ENCODE assay signal across 8 cellular contexts in the genomic region with DNA sequence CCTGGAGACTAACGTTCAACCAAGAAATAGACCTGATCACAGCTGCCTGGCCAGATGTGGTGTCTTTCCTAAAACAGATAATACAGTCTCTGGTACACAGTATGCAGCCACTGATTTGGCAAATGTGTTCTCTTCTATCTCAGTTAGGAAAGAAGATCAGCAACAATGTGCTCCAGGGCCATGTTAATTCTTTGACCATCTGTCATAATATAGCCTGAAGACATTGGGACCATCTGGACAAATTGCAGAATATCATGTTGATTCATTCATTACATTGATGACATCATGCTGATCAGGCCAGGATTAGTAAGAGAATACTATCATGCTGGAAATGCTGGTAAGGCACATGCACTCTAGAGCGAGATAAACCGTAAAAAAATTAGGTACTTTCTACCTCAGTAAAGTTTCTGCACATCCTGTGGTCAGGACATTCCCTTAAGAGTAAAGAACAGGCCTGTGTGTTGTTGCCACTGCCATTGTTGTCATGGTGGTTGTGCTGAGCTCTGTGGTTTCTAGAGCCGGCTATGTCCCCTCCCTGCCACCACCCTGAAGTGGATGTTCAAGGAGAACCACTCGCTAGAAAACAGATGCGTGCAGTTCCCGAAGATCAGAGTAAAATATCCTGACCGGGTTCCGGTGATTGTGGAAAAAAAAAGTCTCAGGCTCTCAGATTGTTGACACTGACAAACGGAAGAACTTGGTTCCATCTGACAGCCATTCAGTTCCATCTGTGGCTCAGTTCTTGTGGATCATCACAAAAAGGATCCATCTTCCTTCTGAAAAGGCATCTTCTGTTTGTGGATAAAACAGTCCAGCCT. TPM values are rescaled to one million over a fixed set of nuclear protein-coding genes. Genes with fewer than 3 reads are reported as not detected.
DNase-seq lines count a peak whose midpoint lies in the region; ATAC-seq lines count a peak whose summit lies in the region.

No MANE protein-coding gene starts in this region.

- in situ Hi-C loops in G401 (cut with HindIII; ENCODE audit: low sequenced_read_pairs), result no loop called here

- H3K27me3 ChIP-seq in effector memory CD4-positive, alpha-beta T cell (replicated peaks; ENCODE audit: control insufficient read depth, insufficient read depth, low read length, poor library complexity, severe bottlenecking), result no peaks in the 10 kb centered on the region

- ATAC-seq in GM21367 (IDR thresholded peaks at IDR 0.05; ENCODE audit: unreplicated experiment), result peak; percentile 64

- no peaks in the 10 kb centered on the region for H3K36me3 ChIP-seq in effector memory CD4-positive, alpha-beta T cell (ENCODE audit: control insufficient read depth, insufficient read depth, low read length)

- H3K27ac ChIP-seq in effector memory CD4-positive, alpha-beta T cell (ENCODE audit: insufficient read depth, low read length, poor library complexity, severe bottlenecking), result peak overlapping the region; percentile 50

- H3K4me3 ChIP-seq in effector memory CD4-positive, alpha-beta T cell (ENCODE audit: insufficient read depth, low read depth, low read length, poor library complexity, severe bottlenecking), result no peak overlapping the region

- H3K9me3 ChIP-seq in effector memory CD4-positive, alpha-beta T cell (ENCODE audit: control insufficient read depth, low read length), result no peaks in the 10 kb centered on the region

- no peaks in the 10 kb centered on the region for H3K4me1 ChIP-seq in effector memory CD4-positive, alpha-beta T cell (ENCODE audit: control insufficient read depth, insufficient read depth, low read length, poor library complexity, severe bottlenecking)

- DNase-seq in G401 (ENCODE audit: low spot score), result peak; percentile 51
- DNase-seq in HT1080 (ENCODE audit: low read depth), result peak; percentile 15
- peak; percentile 11 to 28 (median 26) for DNase-seq in effector memory CD4-positive, alpha-beta T cell
- DNase-seq in SHP77 (lab: John Stamatoyannopoulos, UW), result no peak
- DNase-seq in MV-4-11 (lab: John Stamatoyannopoulos, UW), result no peak
- no peak for DNase-seq in HuH-7 (ENCODE audit: low spot score)
- no peak for DNase-seq in globus pallidus (ENCODE audit: low spot score)

RNA-seq across cellular contexts. Expression of a gene that starts 6.4 kb away (rescaled TPM):
- total RNA-seq in G401 (2014; rRNA removed; shearing (Covaris generic)), result 5.2 and 7.2 TPM in 2 replicates
- total RNA-seq in HT1080 (2014; rRNA removed; shearing (Covaris generic)), result 3.4 and 3.9 TPM in 2 replicates
- polyA plus RNA-seq in HT1080 (2015; cell fraction: cytosol; rRNA removed), result 3.2 and 5.0 TPM in 2 replicates
- 7.3 and 7.7 TPM in 2 replicates for polyA plus RNA-seq in HT1080 (2015; cell fraction: nucleus; rRNA removed)

Comparison
In these comparisons a context has a peak if more than half of its experiments do, and no peak if none do; other contexts are left out.
1. DNase-seq: peak in G401 (single experiment), HT1080 (single experiment) and effector memory CD4-positive, alpha-beta T cell (3 of 3); none in SHP77 (0 of 2), MV-4-11 (single experiment), HuH-7 (single experiment) and globus pallidus (single experiment).